20 cellular contexts compared by ENCODE assay signal in the genomic region with DNA sequence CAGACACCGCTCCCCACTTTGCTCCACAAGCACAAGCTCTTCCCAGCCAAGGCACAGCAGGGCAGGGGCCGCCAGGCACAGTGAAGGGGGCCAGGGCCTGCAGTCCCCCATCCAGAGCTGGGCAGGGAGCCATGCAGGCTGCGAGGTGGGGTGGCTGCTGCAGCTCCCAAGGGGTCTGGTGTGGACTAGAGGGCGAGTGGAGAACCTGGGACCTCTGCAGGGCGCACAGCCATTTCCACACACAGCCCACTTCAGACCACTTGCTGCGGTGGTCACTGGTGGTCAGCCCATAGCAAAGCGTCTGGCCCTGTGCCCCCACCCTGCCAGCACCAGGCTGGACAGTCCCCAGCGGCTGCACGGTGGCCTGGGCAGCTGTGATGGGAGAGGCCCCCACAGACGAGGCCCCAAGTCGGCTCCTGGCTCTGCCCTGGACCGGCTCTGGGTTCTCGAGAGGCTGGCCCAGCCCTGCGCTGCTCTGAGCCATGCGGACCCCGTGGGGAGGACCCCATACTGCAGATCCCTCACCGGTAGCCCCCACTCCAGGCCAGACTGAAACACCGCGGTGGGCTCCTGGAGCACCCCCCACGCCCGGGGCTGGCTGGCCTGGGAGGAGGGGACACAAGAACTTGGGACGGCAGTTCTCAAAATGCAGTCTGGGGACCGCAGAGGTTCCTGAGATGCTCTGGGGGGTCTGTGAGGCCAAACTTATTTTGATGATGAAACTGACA. TPM values are rescaled to one million over a fixed set of nuclear protein-coding genes. Genes with fewer than 3 reads are reported as not detected.
DNase-seq lines count a peak whose midpoint lies in the region; FAIRE-seq and TF ChIP-seq lines count a peak whose summit lies in the region.
"Had no signal": no experiment of that assay in that cellular context is flagged by ENCODE, and none has a peak within 500 bp of the region (broad histone marks: within the 10 kb centered on the region; RNA-seq: fewer than 3 reads in every experiment).

No MANE protein-coding gene starts in this region.

- H3K56ac ChIP-seq in H9 (ENCODE audit: insufficient read length, low read depth, low read length), result no peak overlapping the region
- peak overlapping the region; percentile 47 for H3K56ac ChIP-seq in mesendoderm (ENCODE audit: low read length)

- H3K9me3 ChIP-seq in H9 (ENCODE audit: control insufficient read depth, low read depth, low read length) (no peaks in the 10 kb centered on the region), astrocyte (ENCODE audit: insufficient read depth, low read depth, low read length) (peaks cover 2% of the 10 kb centered on the region), spleen (peaks cover 0 to 5% (median 0%) of the 10 kb centered on the region in 8 donors), Caco-2 (no peaks in the 10 kb centered on the region)
- H3K9me3 ChIP-seq: body of pancreas, colonic mucosa, gastrocnemius medialis, HAP-1, psoas muscle had no signal

- H3K23ac ChIP-seq in H9 (ENCODE audit: insufficient read length, low read depth, low read length), result no peak overlapping the region
- no peak overlapping the region for H3K23ac ChIP-seq in mesendoderm (ENCODE audit: low read length)

- POLR2A ChIA-PET in Caco-2 (lab: Charles Lee), result no interaction called here

- H3K9ac ChIP-seq in H9 (ENCODE audit: extremely low read depth, insufficient read length, low read length), result no peak overlapping the region
- peak overlapping the region; percentile 72 for H3K9ac ChIP-seq in astrocyte (ENCODE audit: low read length)
- H3K9ac ChIP-seq in mesendoderm (ENCODE audit: low read length), result no peak overlapping the region

- no peak for TF ChIP-seq CTCF in H9 (conservative IDR thresholded peaks at IDR 0.05)
- TF ChIP-seq CTCF in astrocyte (IDR thresholded peaks at IDR 0.05; ENCODE audit: insufficient read depth, low read depth, low read length), result no peak
- no peak for TF ChIP-seq CTCF in spleen (IDR thresholded peaks at IDR 0.05 in 8 of 11, conservative IDR thresholded peaks at IDR 0.05 in 3 of 11)
- no peak for TF ChIP-seq CTCF in Caco-2 (IDR thresholded peaks at IDR 0.05; ENCODE audit: insufficient read depth in 1 of 2, low read depth in 1 of 2, low read length in 1 of 2, severe bottlenecking in 1 of 2, unreplicated experiment in 1 of 2)
- TF ChIP-seq CTCF in dorsolateral prefrontal cortex (IDR thresholded peaks at IDR 0.05 in 54 of 56, conservative IDR thresholded peaks at IDR 0.05 in 2 of 56; ENCODE audit: low read depth in 1 of 56, partially characterized antibody in 56 of 56), result no peak

- no peak overlapping the region for H2BK5ac ChIP-seq in H9 (ENCODE audit: insufficient read length, low read length)
- H2BK5ac ChIP-seq in mesendoderm (ENCODE audit: low read length), result no peak overlapping the region

- no peak overlapping the region for H2AK5ac ChIP-seq in H9 (ENCODE audit: insufficient read length, low read length)
- peak overlapping the region; percentile 85 for H2AK5ac ChIP-seq in mesendoderm (ENCODE audit: low read length)

- H3K4me1 Mint-ChIP-seq in H9 (peaks cover 3 to 4% of the 10 kb centered on the region in 2 experiments), astrocyte (ENCODE audit: low read depth, unreplicated experiment) (peaks cover 8% of the 10 kb centered on the region), Caco-2 (ENCODE audit: low read depth, unreplicated experiment) (no peaks in the 10 kb centered on the region)

- H3K9me3 Mint-ChIP-seq in H9 (peaks cover 0 to 5% of the 10 kb centered on the region in 2 experiments), astrocyte (ENCODE audit: unreplicated experiment) (peaks cover 2% of the 10 kb centered on the region), Caco-2 (ENCODE audit: unreplicated experiment) (no peaks in the 10 kb centered on the region)

- H3K36me3 Mint-ChIP-seq in H9 (ENCODE audit: insufficient read depth in 1 of 3, low read depth in 3 of 3) (no peaks in the 10 kb centered on the region; a peak in 1 of 7 replicates), astrocyte (ENCODE audit: low read depth, unreplicated experiment) (no peaks in the 10 kb centered on the region), Caco-2 (ENCODE audit: insufficient read depth, unreplicated experiment) (no peaks in the 10 kb centered on the region)
- H3K36me3 Mint-ChIP-seq: naive thymus-derived CD8-positive, alpha-beta T cell had no signal

- no peak overlapping the region for H3K4ac ChIP-seq in H9 (ENCODE audit: low read depth, low read length)
- H3K4ac ChIP-seq in mesendoderm (ENCODE audit: low read depth, low read length), result peak overlapping the region; percentile 40

- no peaks in the 10 kb centered on the region for H3K79me2 ChIP-seq in H9 (ENCODE audit: insufficient read depth, low read length)
- H3K79me2 ChIP-seq in astrocyte (ENCODE audit: insufficient read depth, low read length), result peaks cover 5% of the 10 kb centered on the region
- H3K79me2 ChIP-seq in mesendoderm (ENCODE audit: control insufficient read depth, insufficient read depth, low read length), result no peaks in the 10 kb centered on the region

- H3K4me1 ChIP-seq in H9 (ENCODE audit: insufficient read depth, low read length) (no peaks in the 10 kb centered on the region; the same call in 1 of the 2 replicates), astrocyte (ENCODE audit: insufficient read depth, low read length) (peaks cover 46% of the 10 kb centered on the region), mesendoderm (ENCODE audit: control insufficient read depth, low read depth, low read length) (peaks cover 8% of the 10 kb centered on the region), spleen (peaks cover 0 to 14% (median 2%) of the 10 kb centered on the region in 6 donors), Caco-2 (no peaks in the 10 kb centered on the region)
- H3K4me1 ChIP-seq: body of pancreas, colonic mucosa, HAP-1, psoas muscle had no signal

- H2BK120ac ChIP-seq in H9 (ENCODE audit: low read depth, low read length, poor library complexity, severe bottlenecking) (no peak overlapping the region), mesendoderm (ENCODE audit: low read depth, low read length) (no peak overlapping the region)

- no peak for DNase-seq in H9
- DNase-seq in astrocyte (ENCODE audit: low read depth), result no peak
- DNase-seq in mesendoderm, result no peak
- DNase-seq in spleen, result no peak
- no peak for DNase-seq in Caco-2
- no peak for DNase-seq in DMS79 treated with DMSO at 0.1 percent for 48 hours (lab: John Stamatoyannopoulos, UW)
- no peak for DNase-seq in mucosa of gallbladder (ENCODE audit: low spot score)
- no peak for DNase-seq in dorsolateral prefrontal cortex
- DNase-seq: activated CD4-positive, alpha-beta T cell treated with anti-CD3 and anti-CD28 coated beads for 48 hours; activated naive CD4-positive, alpha-beta T cell treated with anti-CD3 and anti-CD28 coated beads for 36 hours; activated T-cell treated with anti-CD3 and anti-CD28 coated beads for 4 hours; body of pancreas; colonic mucosa; gastrocnemius medialis; left ventricle myocardium superior; naive thymus-derived CD8-positive, alpha-beta T cell; NCI-H187 treated with DMSO at 0.1 percent for 48 hours; psoas muscle; stimulated activated naive CD4-positive, alpha-beta T cell had no signal

- H3K23me2 ChIP-seq in H9 (ENCODE audit: insufficient read length, low read depth, low read length, poor library complexity, severe bottlenecking), result no peaks in the 10 kb centered on the region

- no peak overlapping the region for H4K5ac ChIP-seq in H9 (ENCODE audit: insufficient read length, low read depth, low read length)
- H4K5ac ChIP-seq in mesendoderm (ENCODE audit: low read length), result no peak overlapping the region

- H3K27me3 ChIP-seq in H9 (ENCODE audit: insufficient read depth, low read length), result no peaks in the 10 kb centered on the region
- no peaks in the 10 kb centered on the region for H3K27me3 ChIP-seq in astrocyte (ENCODE audit: insufficient read depth, low read length)
- H3K27me3 ChIP-seq in mesendoderm (ENCODE audit: insufficient read depth, low read length, poor library complexity), result no peaks in the 10 kb centered on the region
- peaks cover 0 to 13% (median 0%) of the 10 kb centered on the region in 7 donors for H3K27me3 ChIP-seq in spleen (replicated peaks in 1 of 7)
- no peaks in the 10 kb centered on the region for H3K27me3 ChIP-seq in Caco-2 (replicated peaks; ENCODE audit: control insufficient read depth, insufficient read depth, low read length)
- peaks cover 0 to 13% (median 0%) of the 10 kb centered on the region in 45 donors for H3K27me3 ChIP-seq in dorsolateral prefrontal cortex
- H3K27me3 ChIP-seq: body of pancreas, colonic mucosa had no signal

- H3K4me3 ChIP-seq in astrocyte (ENCODE audit: insufficient read depth, low read depth, low read length) (no peak overlapping the region), mesendoderm (ENCODE audit: low read length) (no peak overlapping the region), spleen (no peak overlapping the region), Caco-2 (ENCODE audit: low read depth, low read length) (no peak overlapping the region), dorsolateral prefrontal cortex (no peak overlapping the region)
- H3K4me3 ChIP-seq: body of pancreas, colonic mucosa, gastrocnemius medialis, HAP-1, psoas muscle had no signal

- H3K36me3 ChIP-seq in astrocyte (ENCODE audit: insufficient read depth, low read length) (no peaks in the 10 kb centered on the region), mesendoderm (ENCODE audit: control insufficient read depth, insufficient read depth, low read length) (no peaks in the 10 kb centered on the region), spleen (no peaks in the 10 kb centered on the region), Caco-2 (ENCODE audit: control insufficient read depth, insufficient read depth, low read length) (no peaks in the 10 kb centered on the region)
- H3K36me3 ChIP-seq: colonic mucosa, gastrocnemius medialis, HAP-1 had no signal

- FAIRE-seq in astrocyte (lab: Jason Lieb, UNC), result no peak

- no peak overlapping the region for H3K4me2 ChIP-seq in H9 (ENCODE audit: insufficient read depth, insufficient read length, low read length)
- no peak overlapping the region for H3K4me2 ChIP-seq in astrocyte (ENCODE audit: low read length)
- H3K4me2 ChIP-seq in mesendoderm (ENCODE audit: low read length), result no peak overlapping the region

- H3K27ac ChIP-seq in H9 (ENCODE audit: insufficient read length, low read depth, low read length) (no peak overlapping the region), astrocyte (ENCODE audit: low read depth, low read length) (peak overlapping the region; percentile 95), mesendoderm (ENCODE audit: low read depth, low read length) (no peak overlapping the region), spleen (peak overlapping the region in 7 of 8 donors; percentile 35 to 79 (median 72)), dorsolateral prefrontal cortex (peak overlapping the region in 8 of 59 donors; percentile 14 to 84 (median 58))
- H3K27ac ChIP-seq: body of pancreas had no signal

- BruUV-seq in Caco-2 (replicated peaks; lab: Mats Ljungman, UMichigan), result no TSS peak

- peaks cover 6% of the 10 kb centered on the region; the same call in 1 of the 2 replicates for H3K27me3 Mint-ChIP-seq in H9 (ENCODE audit: low read depth)
- H3K27me3 Mint-ChIP-seq in astrocyte (ENCODE audit: low read depth, unreplicated experiment), result peaks cover 2% of the 10 kb centered on the region
- no peaks in the 10 kb centered on the region for H3K27me3 Mint-ChIP-seq in Caco-2 (ENCODE audit: insufficient read depth, unreplicated experiment)
- H3K27me3 Mint-ChIP-seq: naive thymus-derived CD8-positive, alpha-beta T cell had no signal

- no peak overlapping the region for H3T11ph ChIP-seq in H9 (ENCODE audit: low read length)

- no peak overlapping the region for H2BK12ac ChIP-seq in H9 (ENCODE audit: insufficient read length, low read depth, low read length)

- H4K20me1 ChIP-seq in H9 (ENCODE audit: control insufficient read depth, insufficient read depth, insufficient read length) (no peaks in the 10 kb centered on the region), astrocyte (ENCODE audit: insufficient read depth, low read length) (no peaks in the 10 kb centered on the region)

- WGBS in H9 (ENCODE audit: extremely low coverage, insufficient read length, low lambda C conversion rate), result no CpG with 5 or more reads among the region's 23 CpGs
- WGBS in mesendoderm (ENCODE audit: extremely low coverage, insufficient coverage, low lambda C conversion rate), result no CpG with 5 or more reads among the region's 23 CpGs
- WGBS in spleen, 5 donors, result 88 to 93% (median 91%) methylated on average over 14 to 23 of the region's 23 CpGs

- H2BK20ac ChIP-seq in H9 (ENCODE audit: low read depth, low read length, poor library complexity, severe bottlenecking), result no peak overlapping the region

- intact Hi-C loops in spleen (cut with DNase I; ENCODE audit: low total_unique reads), result no loop called here
- intact Hi-C loops in Caco-2 (cut with micrococcal nuclease; ENCODE audit: unreplicated experiment), result no loop called here
- intact Hi-C loops in dorsolateral prefrontal cortex (cut with DNase I), result no loop called here

- no peaks in the 10 kb centered on the region for H3K79me1 ChIP-seq in H9 (ENCODE audit: insufficient read depth, low read depth, low read length, poor library complexity, severe bottlenecking)
- H3K79me1 ChIP-seq in mesendoderm (ENCODE audit: low read length), result no peaks in the 10 kb centered on the region

- CTCF ChIA-PET in Caco-2 (lab: Charles Lee), result no interaction called here

- H4K8ac ChIP-seq in H9 (replicated peaks; ENCODE audit: insufficient read length, low read depth, low read length), result no peak overlapping the region
- H4K8ac ChIP-seq in mesendoderm (ENCODE audit: low read depth, low read length), result no peak overlapping the region

- H4K91ac ChIP-seq in H9 (ENCODE audit: insufficient read length, low read depth, low read length), result no peak overlapping the region

- H2BK15ac ChIP-seq in H9 (ENCODE audit: low read depth, low read length), result no peak overlapping the region
- no peak overlapping the region for H2BK15ac ChIP-seq in mesendoderm (replicated peaks; ENCODE audit: low read depth)

- H3K27ac Mint-ChIP-seq in H9, result peak overlapping the region in 1 of 3 experiments; percentile 42; a peak in 1 of 7 replicates
- H3K27ac Mint-ChIP-seq in astrocyte (ENCODE audit: unreplicated experiment), result no peak overlapping the region
- no peak overlapping the region for H3K27ac Mint-ChIP-seq in Caco-2 (ENCODE audit: unreplicated experiment)
- H3K27ac Mint-ChIP-seq: activated naive CD4-positive, alpha-beta T cell treated with anti-CD3 and anti-CD28 coated beads for 36 hours; naive thymus-derived CD8-positive, alpha-beta T cell had no signal

- no peak overlapping the region for H2AFZ ChIP-seq in H9 (ENCODE audit: low read length)
- H2AFZ ChIP-seq in astrocyte (ENCODE audit: low read depth, low read length), result no peak overlapping the region

- peak overlapping the region; percentile 6; the same call in 1 of the 2 replicates for H3K14ac ChIP-seq in H9 (ENCODE audit: insufficient read depth, low read length)

- H3K4me3 Mint-ChIP-seq in H9, result no peak overlapping the region
- H3K4me3 Mint-ChIP-seq in astrocyte (ENCODE audit: unreplicated experiment), result no peak overlapping the region
- H3K4me3 Mint-ChIP-seq in Caco-2 (ENCODE audit: unreplicated experiment), result no peak overlapping the region
- H3K4me3 Mint-ChIP-seq: activated naive CD4-positive, alpha-beta T cell treated with anti-CD3 and anti-CD28 coated beads for 36 hours; naive thymus-derived CD8-positive, alpha-beta T cell had no signal

- no peak for TF ChIP-seq POLR2A in spleen (IDR thresholded peaks at IDR 0.05)

- H3K18ac ChIP-seq in H9 (ENCODE audit: insufficient read length, low read depth, low read length), result peak overlapping the region; percentile 38
- H3K18ac ChIP-seq in mesendoderm (ENCODE audit: low read length), result peak overlapping the region; percentile 15

RNA-seq across cellular contexts. Expression of gene COL6A2, which starts 47.1 kb away (rescaled TPM):
- total RNA-seq in H9 (2021) (124 and 129 TPM in 2 replicates), astrocyte (120 and 194 TPM in 2 replicates), spleen (100 to 1,000 TPM; 105 to 259 (median 198) TPM), Caco-2 (2022) (8.8 and 11.1 TPM in 2 replicates), mucosa of gallbladder (1,004 TPM), dorsolateral prefrontal cortex (10 to 100 TPM in 83 of 120 experiments, 1 to 10 TPM in 37; 4.3 to 57.2 (median 12.6) TPM)
- polyA plus RNA-seq in mesendoderm (2013, experiment 1 of 2), result 67.9 TPM
- 67.5 TPM for polyA plus RNA-seq in mesendoderm (2013, experiment 2 of 2)
- polyA plus RNA-seq in spleen, result 100 to 1,000 TPM; 101 to 244 (median 110) TPM

Comparison
In these comparisons a context has a peak if more than half of its experiments do, and no peak if none do; other contexts are left out.
1. H3K27ac ChIP-seq: peak in astrocyte (single experiment) and spleen (7 of 8); none in H9 (single experiment) and mesendoderm (single experiment).